In the genomic region with DNA sequence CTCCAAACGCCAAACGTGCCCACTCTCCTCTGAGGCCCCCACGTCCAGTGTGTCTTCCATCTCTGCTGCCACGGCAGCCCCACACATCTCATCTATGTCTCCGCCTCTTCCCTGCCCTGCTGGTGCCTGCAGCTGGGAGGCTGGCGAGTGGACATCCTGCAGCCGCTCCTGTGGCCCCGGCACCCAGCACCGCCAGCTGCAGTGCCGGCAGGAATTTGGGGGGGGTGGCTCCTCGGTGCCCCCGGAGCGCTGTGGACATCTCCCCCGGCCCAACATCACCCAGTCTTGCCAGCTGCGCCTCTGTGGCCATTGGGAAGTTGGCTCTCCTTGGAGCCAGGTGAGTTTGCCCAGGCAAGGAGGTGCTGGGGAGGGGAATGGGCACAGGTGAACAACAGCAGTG, we compare ENCODE assay signal across 25 cellular contexts. TPM values are rescaled to one million over a fixed set of nuclear protein-coding genes. Genes with fewer than 3 reads are reported as not detected.
DNase-seq lines count a peak whose midpoint lies in the region; FAIRE-seq and TF ChIP-seq lines count a peak whose summit lies in the region.
"Had no signal": no experiment of that assay in that cellular context is flagged by ENCODE, and none has a peak within 500 bp of the region (broad histone marks: within the 10 kb centered on the region; RNA-seq: fewer than 3 reads in every experiment).

No MANE protein-coding gene starts in this region.

- peaks cover 22 to 35% of the 10 kb centered on the region in 2 experiments for H3K4me1 Mint-ChIP-seq in H9

- H3K79me2 ChIP-seq in H9 (ENCODE audit: insufficient read depth, low read length) = no peaks in the 10 kb centered on the region
- H3K79me2 ChIP-seq in H1 (ENCODE audit: control insufficient read depth in 1 of 2, insufficient read depth in 2 of 2, low read length in 2 of 2) = peaks cover 0 to 5% of the 10 kb centered on the region in 2 experiments; a peak in 1 of 4 replicates

- DNase-seq in H9 (peak; percentile 25), H1 (ENCODE audit: low read depth in 1 of 2, low spot score in 2 of 2) (no peak), C1 segment of cervical spinal cord (lab: John Stamatoyannopoulos, UW) (no peak), SK-N-DZ (ENCODE audit: low spot score) (no peak)
- no peak for DNase-seq in effector memory CD4-positive, alpha-beta T cell
- DNase-seq: activated CD4-positive, alpha-beta memory T cell treated with anti-CD3 and anti-CD28 coated beads for 36 hours; activated naive CD4-positive, alpha-beta T cell treated with Interleukin-2 at 50 U/mL for 16 hours; central memory CD4-positive, alpha-beta T cell; NCI-H1417; NCI-H2107; NCI-H510A treated with DMSO at 0.1 percent for 48 hours; NK-92 treated with Interleukin-12 subunit alpha and Interleukin-12 subunit beta, amount 100 ng/mL, for 24 hours; sigmoid colon; T-helper 17 cell; thyroid gland had no signal

- H2BK15ac ChIP-seq in H9 (ENCODE audit: low read depth, low read length) = no peak overlapping the region
- no peak overlapping the region for H2BK15ac ChIP-seq in H1 (ENCODE audit: low read length)

- TF ChIP-seq EP300 in H1 (IDR thresholded peaks at IDR 0.05; ENCODE audit: borderline replicate concordance in 1 of 2, low read depth in 2 of 2, low read length in 2 of 2) = no peak

- H3K23ac ChIP-seq in H9 (ENCODE audit: insufficient read length, low read depth, low read length) = no peak overlapping the region
- no peak overlapping the region for H3K23ac ChIP-seq in H1 (ENCODE audit: insufficient read length)

- H4K5ac ChIP-seq in H9 (ENCODE audit: insufficient read length, low read depth, low read length) (no peak overlapping the region), H1 (ENCODE audit: insufficient read length, low read depth, low read length) (no peak overlapping the region)

- WGBS in H9 (ENCODE audit: extremely low coverage, insufficient read length, low lambda C conversion rate) = no CpG with 5 or more reads among the region's 15 CpGs
- WGBS in H1 (ENCODE audit: extremely low coverage in 1 of 2, insufficient coverage in 1 of 2, insufficient read length in 1 of 2, insufficient replicate concordance in 2 of 2, low coverage in 1 of 2, low lambda C conversion rate in 2 of 2, missing lambda C conversion rate in 1 of 2), 2 experiments = 90% methylated on average over 15 of the region's 15 CpGs; no CpG with 5 or more reads in 1 of the 2 experiments

- no peak overlapping the region for H4K8ac ChIP-seq in H9 (replicated peaks; ENCODE audit: insufficient read length, low read depth, low read length)
- H4K8ac ChIP-seq in H1 (ENCODE audit: extremely low read depth, insufficient read depth, low read length) = peak overlapping the region; percentile 40

- H3K9me3 Mint-ChIP-seq in H9 = no peaks in the 10 kb centered on the region
- H3K9me3 Mint-ChIP-seq: activated CD4-positive, alpha-beta memory T cell treated with anti-CD3 and anti-CD28 coated beads for 36 hours; GM23338; naive thymus-derived CD4-positive, alpha-beta T cell; stimulated activated memory B cell treated with anti-CD40 and anti-IgM and Interleukin-4, amounts not matched to agents 10 μg/mL and 1 μg/mL and 100 μg/mL, for 72 hours had no signal

- H3K4me1 ChIP-seq in H9 (ENCODE audit: insufficient read depth, low read length) (no peaks in the 10 kb centered on the region; the same call in 1 of the 2 replicates), H1 (replicated peaks in 1 of 4; ENCODE audit: control insufficient read depth in 3 of 4, insufficient read depth in 4 of 4, low read length in 3 of 4) (peaks cover 5 to 14% (median 9%) of the 10 kb centered on the region in 4 experiments), skeletal muscle tissue (ENCODE audit: control insufficient read depth in 3 of 3, insufficient read depth in 3 of 3, low read length in 3 of 3) (peaks cover 37 to 55% (median 43%) of the 10 kb centered on the region in 3 donors)
- peaks cover 26% of the 10 kb centered on the region for H3K4me1 ChIP-seq in effector memory CD4-positive, alpha-beta T cell (ENCODE audit: control insufficient read depth, insufficient read depth, low read length, poor library complexity, severe bottlenecking)

- H2BK12ac ChIP-seq in H9 (ENCODE audit: insufficient read length, low read depth, low read length) = no peak overlapping the region
- H2BK12ac ChIP-seq in H1 (ENCODE audit: low read depth, low read length) = 0 out of 2 replicates have a peak overlapping the region, but pooled peaks have one; percentile 27

- no peak for TF ChIP-seq POLR2A in H1 (IDR thresholded peaks at IDR 0.05; ENCODE audit: control extremely low read depth in 1 of 2, low read depth in 2 of 2, low read length in 2 of 2)

- H3K23me2 ChIP-seq in H9 (ENCODE audit: insufficient read length, low read depth, low read length, poor library complexity, severe bottlenecking) (peaks cover 11% of the 10 kb centered on the region), H1 (ENCODE audit: low read depth, low read length) (peaks cover 7% of the 10 kb centered on the region)

- H2AFZ ChIP-seq in H9 (ENCODE audit: low read length) = no peak overlapping the region
- no peak overlapping the region for H2AFZ ChIP-seq in H1 (ENCODE audit: low read length)
- H2AFZ ChIP-seq: GM23338 had no signal

- CTCF ChIA-PET in H1 (lab: Charles Lee; ENCODE audit: partially characterized antibody) = interaction anchor here (1.1 to 13.7 kb wide), 6 partner anchors 9 to 57 kb away, joined by 3 to 210 read pairs (median 19); a partner anchor contains a TSS

- H4K91ac ChIP-seq in H9 (ENCODE audit: insufficient read length, low read depth, low read length) (no peak overlapping the region), H1 (replicated peaks; ENCODE audit: insufficient read length, low read length) (no peak overlapping the region)

- H2AK5ac ChIP-seq in H9 (ENCODE audit: insufficient read length, low read length) (no peak overlapping the region), H1 (ENCODE audit: low read depth, low read length) (no peak overlapping the region)

- H2BK120ac ChIP-seq in H9 (ENCODE audit: low read depth, low read length, poor library complexity, severe bottlenecking) (no peak overlapping the region), H1 (replicated peaks; ENCODE audit: low read depth, low read length) (no peak overlapping the region)

- H3K36me3 Mint-ChIP-seq in H9 (ENCODE audit: insufficient read depth in 1 of 3, low read depth in 3 of 3) = peaks cover 3 to 5% (median 5%) of the 10 kb centered on the region in 3 experiments; a peak in 5 of 7 replicates
- H3K36me3 Mint-ChIP-seq: activated CD4-positive, alpha-beta memory T cell treated with anti-CD3 and anti-CD28 coated beads for 36 hours; stimulated activated memory B cell treated with anti-CD40 and anti-IgM and Interleukin-4, amounts not matched to agents 10 μg/mL and 1 μg/mL and 100 μg/mL, for 72 hours had no signal

- H3K4ac ChIP-seq in H9 (ENCODE audit: low read depth, low read length) = no peak overlapping the region
- H3K4ac ChIP-seq in H1 (replicated peaks; ENCODE audit: insufficient read length, low read depth, low read length) = no peak overlapping the region

- H3K27me3 Mint-ChIP-seq in H9 (ENCODE audit: low read depth) = no peaks in the 10 kb centered on the region
- H3K27me3 Mint-ChIP-seq: activated CD4-positive, alpha-beta memory T cell treated with anti-CD3 and anti-CD28 coated beads for 36 hours; naive thymus-derived CD4-positive, alpha-beta T cell; stimulated activated memory B cell treated with anti-CD40 and anti-IgM and Interleukin-4, amounts not matched to agents 10 μg/mL and 1 μg/mL and 100 μg/mL, for 72 hours; T-helper 17 cell had no signal

- TF ChIP-seq CTCF in H9 (conservative IDR thresholded peaks at IDR 0.05) = no peak
- TF ChIP-seq CTCF in H1 (IDR thresholded peaks at IDR 0.05; ENCODE audit: control extremely low read depth in 1 of 3, insufficient read depth in 1 of 3, low read depth in 1 of 3, low read length in 3 of 3) = no peak

- H3K27ac Mint-ChIP-seq in H9 = 0 out of 7 replicates have a peak overlapping the region, but pooled peaks of 1 of the 3 experiments have one; percentile 17
- H3K27ac Mint-ChIP-seq: activated CD4-positive, alpha-beta memory T cell treated with anti-CD3 and anti-CD28 coated beads for 36 hours; GM23338; naive thymus-derived CD4-positive, alpha-beta T cell; stimulated activated memory B cell treated with anti-CD40 and anti-IgM and Interleukin-4, amounts not matched to agents 10 μg/mL and 1 μg/mL and 100 μg/mL, for 72 hours; T-helper 17 cell had no signal

- H3K9me3 ChIP-seq in H9 (ENCODE audit: control insufficient read depth, low read depth, low read length) (no peaks in the 10 kb centered on the region), H1 (ENCODE audit: insufficient read depth in 2 of 2, low read depth in 1 of 2, low read length in 1 of 2) (no peaks in the 10 kb centered on the region), skeletal muscle tissue (ENCODE audit: control insufficient read depth in 3 of 3, low read length in 3 of 3) (no peaks in the 10 kb centered on the region)
- H3K9me3 ChIP-seq in effector memory CD4-positive, alpha-beta T cell (ENCODE audit: control insufficient read depth, low read length) = no peaks in the 10 kb centered on the region
- H3K9me3 ChIP-seq: sigmoid colon, thyroid gland had no signal

- H3K79me1 ChIP-seq in H9 (ENCODE audit: insufficient read depth, low read depth, low read length, poor library complexity, severe bottlenecking) (no peaks in the 10 kb centered on the region), H1 (ENCODE audit: low read depth, low read length) (0 out of 2 replicates have a peak, but pooled peaks cover 3% of the 10 kb centered on the region)

- POLR2A ChIA-PET in H1 (lab: Charles Lee; ENCODE audit: partially characterized antibody) = interaction anchor here (7.9 to 43.7 kb wide), 3 partner anchors 7 to 56 kb away, joined by 79 to 1380 read pairs (median 1013); a partner anchor contains a TSS

- H2BK5ac ChIP-seq in H9 (ENCODE audit: insufficient read length, low read length) (no peak overlapping the region), H1 (ENCODE audit: low read depth, low read length) (no peak overlapping the region)

- no peak overlapping the region for H3K27ac ChIP-seq in H9 (ENCODE audit: insufficient read length, low read depth, low read length)
- no peak overlapping the region for H3K27ac ChIP-seq in H1 (ENCODE audit: low read depth, low read length)
- H3K27ac ChIP-seq in skeletal muscle tissue (ENCODE audit: low read depth, low read length) = peak overlapping the region; percentile 100
- H3K27ac ChIP-seq in effector memory CD4-positive, alpha-beta T cell (ENCODE audit: insufficient read depth, low read length, poor library complexity, severe bottlenecking) = no peak overlapping the region
- H3K27ac ChIP-seq: HL-60, thyroid gland had no signal

- H3K18ac ChIP-seq in H9 (ENCODE audit: insufficient read length, low read depth, low read length) = no peak overlapping the region
- no peak overlapping the region; the same call in 1 of the 2 replicates for H3K18ac ChIP-seq in H1 (ENCODE audit: extremely low read depth, low read length)

- FAIRE-seq in H1 (lab: Jason Lieb, UNC) = no peak
- FAIRE-seq: GM19239 had no signal

- H3K27me3 ChIP-seq in H9 (ENCODE audit: insufficient read depth, low read length) (no peaks in the 10 kb centered on the region), H1 (replicated peaks in 1 of 4; ENCODE audit: control insufficient read depth in 3 of 4, extremely low read depth in 1 of 4, insufficient read depth in 3 of 4, low read length in 3 of 4) (no peaks in the 10 kb centered on the region), skeletal muscle tissue (ENCODE audit: control insufficient read depth in 3 of 3, insufficient read depth in 3 of 3, low read length in 3 of 3) (no peaks in the 10 kb centered on the region)
- no peaks in the 10 kb centered on the region for H3K27me3 ChIP-seq in effector memory CD4-positive, alpha-beta T cell (replicated peaks; ENCODE audit: control insufficient read depth, insufficient read depth, low read length, poor library complexity, severe bottlenecking)
- H3K27me3 ChIP-seq: sigmoid colon, thyroid gland had no signal

- H2BK20ac ChIP-seq in H9 (ENCODE audit: low read depth, low read length, poor library complexity, severe bottlenecking) = no peak overlapping the region
- H2BK20ac ChIP-seq in H1 (ENCODE audit: low read length) = no peak overlapping the region

- H3K14ac ChIP-seq in H9 (ENCODE audit: insufficient read depth, low read length) (no peak overlapping the region), H1 (ENCODE audit: insufficient read length) (no peak overlapping the region)

- H3T11ph ChIP-seq in H9 (ENCODE audit: low read length) = no peak overlapping the region

- peaks cover 0 to 4% (median 2%) of the 10 kb centered on the region in 4 experiments; a peak in 2 of 8 replicates for H3K36me3 ChIP-seq in H1 (ENCODE audit: control insufficient read depth in 2 of 4, insufficient read depth in 4 of 4, low read length in 3 of 4)
- H3K36me3 ChIP-seq in skeletal muscle tissue (ENCODE audit: control insufficient read depth in 3 of 3, insufficient read depth in 3 of 3, low read length in 3 of 3) = peaks cover 12 to 21% (median 15%) of the 10 kb centered on the region in 3 donors
- no peaks in the 10 kb centered on the region for H3K36me3 ChIP-seq in effector memory CD4-positive, alpha-beta T cell (ENCODE audit: control insufficient read depth, insufficient read depth, low read length)
- H3K36me3 ChIP-seq: thyroid gland had no signal

- no peak overlapping the region for H3K4me2 ChIP-seq in H9 (ENCODE audit: insufficient read depth, insufficient read length, low read length)
- H3K4me2 ChIP-seq in H1 (ENCODE audit: insufficient read depth in 1 of 2, low read depth in 2 of 2, low read length in 2 of 2) = no peak overlapping the region
- H3K4me2 ChIP-seq: GM23338 had no signal

- H3K4me3 ChIP-seq in H1 (ENCODE audit: extremely low read depth in 1 of 4, insufficient read depth in 2 of 4, low read depth in 3 of 4, low read length in 4 of 4) (no peak overlapping the region), skeletal muscle tissue (ENCODE audit: low read length in 3 of 3) (no peak overlapping the region)
- H3K4me3 ChIP-seq in effector memory CD4-positive, alpha-beta T cell (ENCODE audit: insufficient read depth, low read depth, low read length, poor library complexity, severe bottlenecking) = no peak overlapping the region
- H3K4me3 ChIP-seq: GM23338, thyroid gland had no signal

- H3K9ac ChIP-seq in H9 (ENCODE audit: extremely low read depth, insufficient read length, low read length) = no peak overlapping the region
- H3K9ac ChIP-seq in H1 (replicated peaks in 1 of 4; ENCODE audit: extremely low read depth in 1 of 4, low read depth in 3 of 4, low read length in 3 of 4) = no peak overlapping the region
- H3K9ac ChIP-seq in skeletal muscle tissue (ENCODE audit: low read depth in 1 of 3, low read length in 3 of 3) = no peak overlapping the region

- H3K4me3 Mint-ChIP-seq in H9 = no peak overlapping the region
- H3K4me3 Mint-ChIP-seq: activated CD4-positive, alpha-beta memory T cell treated with anti-CD3 and anti-CD28 coated beads for 36 hours; GM23338; naive thymus-derived CD4-positive, alpha-beta T cell; stimulated activated memory B cell treated with anti-CD40 and anti-IgM and Interleukin-4, amounts not matched to agents 10 μg/mL and 1 μg/mL and 100 μg/mL, for 72 hours; T-helper 17 cell had no signal

- TF ChIP-seq RAD21 in H1 (IDR thresholded peaks at IDR 0.05 in 1 of 2, conservative IDR thresholded peaks at IDR 0.05 in 1 of 2; ENCODE audit: low read depth in 2 of 2, low read length in 2 of 2) = no peak

- no peak overlapping the region for H3K56ac ChIP-seq in H9 (ENCODE audit: insufficient read length, low read depth, low read length)
- H3K56ac ChIP-seq in H1 (replicated peaks; ENCODE audit: insufficient read length, low read depth, low read length) = no peak overlapping the region

- H4K20me1 ChIP-seq in H9 (ENCODE audit: control insufficient read depth, insufficient read depth, insufficient read length) = no peaks in the 10 kb centered on the region
- H4K20me1 ChIP-seq in H1 (replicated peaks in 1 of 2; ENCODE audit: control insufficient read depth in 1 of 2, insufficient read depth in 2 of 2, low read length in 2 of 2) = peaks cover 0 to 6% of the 10 kb centered on the region in 2 experiments

RNA-seq across cellular contexts. Expression of a gene that starts 8.6 kb away (rescaled TPM):
- 4.6 and 6.1 TPM in 2 replicates for total RNA-seq in H9 (2021)
- total RNA-seq in H1 (2021; fragmentation: NEBNext Ultra II Directional; extraction: Animal tissue kit (Norgen Biotek cat#: 25700)) = 5.3 and 5.4 TPM in 2 replicates
- 4.2 and 5.9 TPM in 2 replicates for polyA plus RNA-seq in H1 (2011; rRNA removed)
- 3.1 TPM for polyA plus RNA-seq in H1 (2011; cell fraction: cytosol; rRNA removed)
- polyA plus RNA-seq in H1 (2011; cell fraction: nucleus; rRNA removed) = 26.7 TPM
- polyA plus RNA-seq in H1 (2012, experiment 1 of 2) = 4.9 to 7.2 TPM (median 6.7 TPM) in 4 replicates
- 3.8 TPM for polyA plus RNA-seq in H1 (2012, experiment 2 of 2)
- polyA plus RNA-seq in H1 (2013, experiment 1 of 2) = 9.2 TPM
- polyA plus RNA-seq in H1 (2013, experiment 2 of 2) = 8.1 TPM
- polyA minus RNA-seq in H1 (2011; rRNA and poly(A)+ RNA removed) = 0.73 and 0.85 TPM in 2 replicates
- 2.6 TPM for polyA minus RNA-seq in H1 (2011; cell fraction: cytosol; rRNA and poly(A)+ RNA removed)
- polyA minus RNA-seq in H1 (2011; cell fraction: nucleus; rRNA and poly(A)+ RNA removed) = 3.5 TPM
- total RNA-seq in skeletal muscle tissue = 12.0 TPM
- polyA plus RNA-seq in SK-N-DZ (2014; cell fraction: cytosol; rRNA removed) = 0.48 and 1.3 TPM in 2 replicates
- 2.5 and 6.9 TPM in 2 replicates for polyA plus RNA-seq in SK-N-DZ (2014; cell fraction: nucleus; rRNA removed)

RNA-seq across cellular contexts. Expression of a gene that starts 21.6 kb away (rescaled TPM):
- total RNA-seq in H9 (2021) (247 and 250 TPM in 2 replicates), skeletal muscle tissue (157 TPM)
- total RNA-seq in H1 (2021; fragmentation: NEBNext Ultra II Directional; extraction: Animal tissue kit (Norgen Biotek cat#: 25700)) = 196 and 218 TPM in 2 replicates
- polyA plus RNA-seq in H1 (2011; rRNA removed) = 57.5 and 61.1 TPM in 2 replicates
- 78.4 TPM for polyA plus RNA-seq in H1 (2011; cell fraction: cytosol; rRNA removed)
- 85.5 TPM for polyA plus RNA-seq in H1 (2011; cell fraction: nucleus; rRNA removed)
- 93.2 to 159 TPM (median 119 TPM) in 4 replicates for polyA plus RNA-seq in H1 (2012, experiment 1 of 2)
- 18.8 TPM for polyA plus RNA-seq in H1 (2012, experiment 2 of 2)
- 116 TPM for polyA plus RNA-seq in H1 (2013, experiment 1 of 2)
- polyA plus RNA-seq in H1 (2013, experiment 2 of 2) = 123 TPM
- polyA minus RNA-seq in H1 (2011; rRNA and poly(A)+ RNA removed) = 104 and 119 TPM in 2 replicates
- 98.4 TPM for polyA minus RNA-seq in H1 (2011; cell fraction: cytosol; rRNA and poly(A)+ RNA removed)
- polyA minus RNA-seq in H1 (2011; cell fraction: nucleus; rRNA and poly(A)+ RNA removed) = 171 TPM
- polyA plus RNA-seq in SK-N-DZ (2014; cell fraction: cytosol; rRNA removed) = 109 and 112 TPM in 2 replicates
- 116 and 145 TPM in 2 replicates for polyA plus RNA-seq in SK-N-DZ (2014; cell fraction: nucleus; rRNA removed)

RNA-seq across cellular contexts. Expression of a gene that starts 42.3 kb away (rescaled TPM):
- total RNA-seq in H9 (2021) = not detected in 2 replicates
- total RNA-seq in H1 (2021; fragmentation: NEBNext Ultra II Directional; extraction: Animal tissue kit (Norgen Biotek cat#: 25700)) = 1.1 TPM in 1 of 2 replicates, not detected in the other
- polyA plus RNA-seq in H1 (2011; rRNA removed) = not detected in 2 replicates
- 0.19 TPM for polyA plus RNA-seq in H1 (2011; cell fraction: cytosol; rRNA removed)
- not detected for polyA plus RNA-seq in H1 (2011; cell fraction: nucleus; rRNA removed)
- polyA plus RNA-seq in H1 (2012, experiment 1 of 2) = 0.36 to 1.0 TPM (median 0.75 TPM) in 4 replicates
- polyA plus RNA-seq in H1 (2012, experiment 2 of 2) = not detected
- polyA plus RNA-seq in H1 (2013, experiment 1 of 2) = 0.45 TPM
- polyA plus RNA-seq in H1 (2013, experiment 2 of 2) = 0.11 TPM
- 0.57 TPM in 1 of 2 replicates, not detected in the other for polyA minus RNA-seq in H1 (2011; rRNA and poly(A)+ RNA removed)
- polyA minus RNA-seq in H1 (2011; cell fraction: cytosol; rRNA and poly(A)+ RNA removed) = not detected
- not detected for polyA minus RNA-seq in H1 (2011; cell fraction: nucleus; rRNA and poly(A)+ RNA removed)
- total RNA-seq in skeletal muscle tissue = not detected
- 0.58 and 0.60 TPM in 2 replicates for polyA plus RNA-seq in SK-N-DZ (2014; cell fraction: cytosol; rRNA removed)
- not detected in 2 replicates for polyA plus RNA-seq in SK-N-DZ (2014; cell fraction: nucleus; rRNA removed)
- total RNA-seq: activated CD4-positive, alpha-beta memory T cell treated with anti-CD3 and anti-CD28 coated beads for 36 hours; GM23338; kidney epithelial cell; M059J; mesenteric fat pad; sigmoid colon; SK-MEL-5; thyroid gland had no signal

RNA-seq across cellular contexts. Expression of a gene that starts 49.9 kb away (rescaled TPM):
- total RNA-seq in H9 (2021) (0.88 and 1.4 TPM in 2 replicates), skeletal muscle tissue (0.52 TPM)
- total RNA-seq in H1 (2021; fragmentation: NEBNext Ultra II Directional; extraction: Animal tissue kit (Norgen Biotek cat#: 25700)) = 0.73 and 0.95 TPM in 2 replicates
- polyA plus RNA-seq in H1 (2011; rRNA removed) = 0.98 and 1.1 TPM in 2 replicates
- 1.0 TPM for polyA plus RNA-seq in H1 (2011; cell fraction: cytosol; rRNA removed)
- polyA plus RNA-seq in H1 (2011; cell fraction: nucleus; rRNA removed) = 5.8 TPM
- 0.83 to 1.3 TPM (median 1.2 TPM) in 4 replicates for polyA plus RNA-seq in H1 (2012, experiment 1 of 2)
- polyA plus RNA-seq in H1 (2012, experiment 2 of 2) = 0.63 TPM
- polyA plus RNA-seq in H1 (2013, experiment 1 of 2) = 0.81 TPM
- 0.87 TPM for polyA plus RNA-seq in H1 (2013, experiment 2 of 2)
- polyA minus RNA-seq in H1 (2011; rRNA and poly(A)+ RNA removed) = 0.32 and 0.37 TPM in 2 replicates
- not detected for polyA minus RNA-seq in H1 (2011; cell fraction: cytosol; rRNA and poly(A)+ RNA removed)
- polyA minus RNA-seq in H1 (2011; cell fraction: nucleus; rRNA and poly(A)+ RNA removed) = 1.7 TPM
- 1.2 and 1.3 TPM in 2 replicates for polyA plus RNA-seq in SK-N-DZ (2014; cell fraction: cytosol; rRNA removed)
- polyA plus RNA-seq in SK-N-DZ (2014; cell fraction: nucleus; rRNA removed) = 8.0 and 10.6 TPM in 2 replicates
- polyA plus RNA-seq: naive thymus-derived CD4-positive, alpha-beta T cell had no signal
